In genomic region chr1:101165944-101166343, GRCh38 we compare ENCODE assay signal across 14 cellular contexts.
"Had no signal": no experiment of that assay in that cellular context is flagged by ENCODE, and none has a peak within 500 bp of the region (broad histone marks: within the 10 kb centered on the region; RNA-seq: fewer than 3 reads in every experiment).

No MANE protein-coding gene starts in this region.

- H3K4me3 ChIP-seq: esophagus muscularis mucosa, lower lobe of right lung, pancreas, tibial nerve, vagina had no signal

- H3K4me3 Mint-ChIP-seq: activated T-helper 17 cell treated with anti-CD3 and anti-CD28 coated beads, Interleukin-2, amount 50 U/mL, for 72 hours; immature natural killer cell; T-cell had no signal

- H3K27me3 ChIP-seq: esophagus muscularis mucosa, pancreas, tibial nerve, vagina had no signal

- H3K27me3 Mint-ChIP-seq: activated T-helper 17 cell treated with anti-CD3 and anti-CD28 coated beads, Interleukin-2, amount 50 U/mL, for 72 hours; T-cell had no signal

- H3K27ac ChIP-seq: esophagus muscularis mucosa, lower lobe of right lung, pancreas, tibial nerve, vagina had no signal

- ATAC-seq: activated T-helper 17 cell treated with anti-CD3 and anti-CD28 coated beads, Interleukin-2, amount 50 U/mL, for 72 hours; pancreas; T-cell had no signal

- H3K4me1 ChIP-seq: pancreas, tibial nerve, vagina had no signal

- H3K36me3 Mint-ChIP-seq: immature natural killer cell, T-cell had no signal

- H3K27ac Mint-ChIP-seq: activated T-helper 17 cell treated with anti-CD3 and anti-CD28 coated beads, Interleukin-2, amount 50 U/mL, for 72 hours; T-cell had no signal

- H3K9me3 Mint-ChIP-seq: immature natural killer cell, T-cell had no signal

- H3K9me3 ChIP-seq: esophagus muscularis mucosa, lower lobe of right lung, pancreas, tibial nerve, vagina had no signal

- H3K36me3 ChIP-seq: esophagus muscularis mucosa, lower lobe of right lung, pancreas, tibial nerve, vagina had no signal

- DNase-seq: activated CD4-positive, CD25-positive, alpha-beta regulatory T cell treated with anti-CD3 and anti-CD28 coated beads, Interleukin-2, amount 50 U/mL, for 72 hours; activated naive CD4-positive, alpha-beta T cell treated with Interleukin-2 at 50 U/mL for 16 hours; immature natural killer cell; lower lobe of right lung; midbrain; pancreas; stimulated activated CD4-positive, alpha-beta T cell treated with anti-CD3 and anti-CD28 coated beads, Interleukin-12 subunit alpha, Interleukin-12 subunit beta, amount 100 ng/mL, for 4 hours; stimulated activated CD4-positive, alpha-beta T cell treated with anti-CD3 and anti-CD28 coated beads, Interleukin-2, amount 100 ng/mL, for 24 hours; T-cell; T-helper 9 cell had no signal

- H3K4me1 Mint-ChIP-seq: immature natural killer cell had no signal
